ENCODE assay signal across 8 cellular contexts in genomic region chr5:161233553-161233952, GRCh38.
"Had no signal": no experiment of that assay in that cellular context is flagged by ENCODE, and none has a peak within 500 bp of the region (broad histone marks: within the 10 kb centered on the region; RNA-seq: fewer than 3 reads in every experiment).

No MANE protein-coding gene starts in this region.

- H3K4me2 ChIP-seq: KMS-11 had no signal

- DNase-seq: IMR-90, KBM-7, KG1 had no signal

- H3K27ac ChIP-seq: HL-60, KMS-11 had no signal

- H3K4me3 ChIP-seq: K562 had no signal

- FAIRE-seq: HepG2, HTR-8/SVneo, K562 had no signal

- ATAC-seq: HepG2, K562 had no signal

- H3K9ac ChIP-seq: KMS-11 had no signal
